Comparison of ENCODE assay signal across 10 cellular contexts in genomic region chr1:230277201-230277771, GRCh38.
DNase-seq lines count a peak whose midpoint lies in the region; ATAC-seq and TF ChIP-seq lines count a peak whose summit lies in the region.
"Had no signal": no experiment of that assay in that cellular context is flagged by ENCODE, and none has a peak within 500 bp of the region (broad histone marks: within the 10 kb centered on the region; RNA-seq: fewer than 3 reads in every experiment).

No MANE protein-coding gene starts in this region.

- H3K4me1 ChIP-seq in spleen: peaks cover 13 to 86% (median 51%) of the 10 kb centered on the region in 6 donors

- no peaks in the 10 kb centered on the region for H3K9me3 ChIP-seq in spleen

- H3K36me3 ChIP-seq in spleen: peaks cover 0 to 75% (median 28%) of the 10 kb centered on the region in 6 donors

- H3K4me3 Mint-ChIP-seq in central memory CD8-positive, alpha-beta T cell: no peak overlapping the region
- H3K4me3 Mint-ChIP-seq in activated T-helper 1 cell treated with anti-CD3 and anti-CD28 coated beads, Interleukin-12 subunit alpha, Interleukin-12 subunit beta, Interleukin-2, Interleukin-4 antibody, amounts not matched to agents 30 ng/mL and 10 ng/mL and 1 ng/mL, durations not matched to agents 14 hours and 24 hours and 36 hours: no peak overlapping the region
- H3K4me3 Mint-ChIP-seq: mesothelial cell of epicardium had no signal

- no peak for TF ChIP-seq POLR2A in spleen (IDR thresholded peaks at IDR 0.05)

- peak overlapping the region in 1 of 8 donors; percentile 52 for H3K27ac ChIP-seq in spleen

- intact Hi-C loops in spleen (cut with DNase I; ENCODE audit: low total_unique reads): no loop called here
- intact Hi-C loops in activated T-helper 1 cell treated with anti-CD3 and anti-CD28 coated beads, Interleukin-12 subunit alpha, Interleukin-12 subunit beta, Interleukin-2, Interleukin-4 antibody, amounts not matched to agents 30 ng/mL and 10 ng/mL and 1 ng/mL, durations not matched to agents 14 hours and 24 hours and 36 hours (cut with micrococcal nuclease): no loop called here

- no peaks in the 10 kb centered on the region for H3K27me3 Mint-ChIP-seq in central memory CD8-positive, alpha-beta T cell
- H3K27me3 Mint-ChIP-seq in activated T-helper 1 cell treated with anti-CD3 and anti-CD28 coated beads, Interleukin-12 subunit alpha, Interleukin-12 subunit beta, Interleukin-2, Interleukin-4 antibody, amounts not matched to agents 30 ng/mL and 10 ng/mL and 1 ng/mL, durations not matched to agents 14 hours and 24 hours and 36 hours (ENCODE audit: insufficient read depth): no peaks in the 10 kb centered on the region

- WGBS in spleen, 5 donors: 40 to 51% (median 50%) methylated on average over 12 of the region's 12 CpGs

- H3K4me3 ChIP-seq in spleen: peak overlapping the region in 1 of 8 donors; percentile 30

- peaks cover 18% of the 10 kb centered on the region for H3K36me3 Mint-ChIP-seq in central memory CD8-positive, alpha-beta T cell (ENCODE audit: insufficient read depth)
- peaks cover 21% of the 10 kb centered on the region for H3K36me3 Mint-ChIP-seq in activated T-helper 1 cell treated with anti-CD3 and anti-CD28 coated beads, Interleukin-12 subunit alpha, Interleukin-12 subunit beta, Interleukin-2, Interleukin-4 antibody, amounts not matched to agents 30 ng/mL and 10 ng/mL and 1 ng/mL, durations not matched to agents 14 hours and 24 hours and 36 hours (ENCODE audit: low read depth)

- no peaks in the 10 kb centered on the region for H3K9me3 Mint-ChIP-seq in central memory CD8-positive, alpha-beta T cell
- H3K9me3 Mint-ChIP-seq in activated T-helper 1 cell treated with anti-CD3 and anti-CD28 coated beads, Interleukin-12 subunit alpha, Interleukin-12 subunit beta, Interleukin-2, Interleukin-4 antibody, amounts not matched to agents 30 ng/mL and 10 ng/mL and 1 ng/mL, durations not matched to agents 14 hours and 24 hours and 36 hours: no peaks in the 10 kb centered on the region
- H3K9me3 Mint-ChIP-seq: mesothelial cell of epicardium had no signal

- DNase-seq in NCI-H748 (lab: John Stamatoyannopoulos, UW; ENCODE audit: unreplicated experiment): peak; percentile 42
- DNase-seq in NCI-H748 treated with DMSO at 0.1 percent for 48 hours (lab: John Stamatoyannopoulos, UW): no peak
- peak; percentile 32 for DNase-seq in NCI-H1417 treated with DMSO at 0.1 percent for 48 hours (lab: John Stamatoyannopoulos, UW)
- no peak for DNase-seq in central memory CD8-positive, alpha-beta T cell (ENCODE audit: low spot score in 2 of 2)
- DNase-seq in spleen: peak; percentile 76
- no peak for DNase-seq in activated T-helper 1 cell treated with anti-CD3 and anti-CD28 coated beads, Interleukin-12 subunit alpha, Interleukin-12 subunit beta, Interleukin-2, Interleukin-4 antibody, amounts not matched to agents 30 ng/mL and 10 ng/mL and 1 ng/mL, durations not matched to agents 14 hours and 24 hours and 36 hours (ENCODE audit: low spot score)
- DNase-seq in HUDEP-2 (lab: John Stamatoyannopoulos, UW; ENCODE audit: unreplicated experiment in 76 of 76): no peak
- no peak for DNase-seq in omental fat pad (ENCODE audit: low spot score)
- DNase-seq: SW 1271 had no signal

- ATAC-seq in central memory CD8-positive, alpha-beta T cell (replicated peaks; ENCODE audit: extremely low read depth, poor library complexity, severe bottlenecking): no peak
- no peak for ATAC-seq in omental fat pad (ENCODE audit: low FRiP score)

- peak in 1 of 11 experiments; percentile 8 for TF ChIP-seq CTCF in spleen (IDR thresholded peaks at IDR 0.05 in 8 of 11, conservative IDR thresholded peaks at IDR 0.05 in 3 of 11)
- TF ChIP-seq CTCF in omental fat pad (IDR thresholded peaks at IDR 0.05): no peak

- no peaks in the 10 kb centered on the region for H3K27me3 ChIP-seq in spleen (replicated peaks in 1 of 7)

- H3K4me1 Mint-ChIP-seq in central memory CD8-positive, alpha-beta T cell: no peaks in the 10 kb centered on the region
- H3K4me1 Mint-ChIP-seq in activated T-helper 1 cell treated with anti-CD3 and anti-CD28 coated beads, Interleukin-12 subunit alpha, Interleukin-12 subunit beta, Interleukin-2, Interleukin-4 antibody, amounts not matched to agents 30 ng/mL and 10 ng/mL and 1 ng/mL, durations not matched to agents 14 hours and 24 hours and 36 hours (ENCODE audit: low read depth): peaks cover 42% of the 10 kb centered on the region

- H3K27ac Mint-ChIP-seq in central memory CD8-positive, alpha-beta T cell (ENCODE audit: low read depth): peak overlapping the region; percentile 25
- no peak overlapping the region for H3K27ac Mint-ChIP-seq in activated T-helper 1 cell treated with anti-CD3 and anti-CD28 coated beads, Interleukin-12 subunit alpha, Interleukin-12 subunit beta, Interleukin-2, Interleukin-4 antibody, amounts not matched to agents 30 ng/mL and 10 ng/mL and 1 ng/mL, durations not matched to agents 14 hours and 24 hours and 36 hours
- H3K27ac Mint-ChIP-seq: mesothelial cell of epicardium had no signal

Comparison
In these comparisons a context has a peak if more than half of its experiments do, and no peak if none do; other contexts are left out.
1. DNase-seq: peak in NCI-H748 (single experiment), NCI-H1417 treated with DMSO at 0.1 percent for 48 hours (single experiment) and spleen (single experiment); none in NCI-H748 treated with DMSO at 0.1 percent for 48 hours (single experiment), central memory CD8-positive, alpha-beta T cell (0 of 2), activated T-helper 1 cell treated with anti-CD3 and anti-CD28 coated beads, Interleukin-12 subunit alpha, Interleukin-12 subunit beta, Interleukin-2, Interleukin-4 antibody, amounts not matched to agents 30 ng/mL and 10 ng/mL and 1 ng/mL, durations not matched to agents 14 hours and 24 hours and 36 hours (single experiment), HUDEP-2 (0 of 76) and omental fat pad (single experiment).